In the genomic region with DNA sequence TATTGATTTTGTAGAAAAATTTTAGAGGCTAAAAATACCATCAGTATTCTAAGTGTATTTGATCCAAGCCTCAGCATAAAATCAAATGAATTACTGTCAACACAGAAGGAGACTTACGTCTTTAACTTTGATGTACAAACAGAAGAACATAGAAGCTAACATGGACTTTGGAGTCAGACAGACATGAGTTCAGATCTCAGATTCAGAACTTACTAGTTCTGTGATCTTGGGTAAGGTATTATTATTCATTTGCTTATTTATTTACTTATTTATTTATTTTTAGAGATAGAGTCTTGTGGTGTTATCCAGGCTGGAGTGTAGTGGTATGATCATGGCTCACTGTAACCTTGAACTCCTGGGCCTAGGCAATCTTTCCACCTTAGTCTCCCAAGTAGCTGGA, we compare ENCODE assay signal across 10 cellular contexts. TPM values are rescaled to one million over a fixed set of nuclear protein-coding genes. Genes with fewer than 3 reads are reported as not detected.
A peak's percentile ranks its signal among the peaks of the same experiment; 100 is the strongest.
DNase-seq lines count a peak whose midpoint lies in the region; ATAC-seq and TF ChIP-seq lines count a peak whose summit lies in the region.
"Had no signal": no experiment of that assay in that cellular context is flagged by ENCODE, and none has a peak within 500 bp of the region (broad histone marks: within the 10 kb centered on the region; RNA-seq: fewer than 3 reads in every experiment).

No MANE protein-coding gene starts in this region.

- no peaks in the 10 kb centered on the region for H3K27me3 Mint-ChIP-seq in activated CD4-positive, alpha-beta T cell treated with anti-CD3 and anti-CD28 coated beads for 36 hours
- no peaks in the 10 kb centered on the region for H3K27me3 Mint-ChIP-seq in effector memory CD8-positive, alpha-beta T cell

- H3K4me2 ChIP-seq in PC-3 (ENCODE audit: low read length): peak overlapping the region; percentile 77

- 60 to 70% methylated on average over 1 of the region's 1 CpG for WGBS in aorta, 2 donors

- H3K27ac ChIP-seq in PC-3 (ENCODE audit: low read length) (no peak overlapping the region), aorta (ENCODE audit: low read depth in 1 of 2, low read length in 2 of 2) (no peak overlapping the region)

- DNase-seq in activated CD4-positive, alpha-beta T cell treated with anti-CD3 and anti-CD28 coated beads for 36 hours: no peak
- DNase-seq in activated CD4-positive, alpha-beta T cell treated with anti-CD3 and anti-CD28 coated beads, Interleukin-2, amount 50 U/mL, for 1 hour: no peak
- no peak for DNase-seq in PC-3
- no peak for DNase-seq in effector memory CD8-positive, alpha-beta T cell
- DNase-seq in stimulated activated effector memory CD8-positive, alpha-beta T cell treated with anti-CD3 and anti-CD28 coated beads, Interleukin-12 subunit alpha, Interleukin-12 subunit beta, amount 100 ng/mL, for 72 hours (ENCODE audit: low spot score in 2 of 2): no peak
- no peak for DNase-seq in aorta
- DNase-seq in stimulated activated CD8-positive, alpha-beta memory T cell treated with anti-CD3 and anti-CD28 coated beads, Interleukin-4, amount 100 ng/mL, for 48 hours: no peak
- DNase-seq in left lobe of liver (ENCODE audit: low spot score): no peak
- DNase-seq: NCI-H2081 treated with DMSO at 0.1 percent for 48 hours had no signal

- CTCF ChIA-PET in activated CD4-positive, alpha-beta T cell treated with anti-CD3 and anti-CD28 coated beads for 36 hours (lab: Charles Lee): interaction anchor here (0.6 to 2.4 kb wide), 4 partner anchors 45 to 373 kb away, joined by 3 to 15 read pairs (median 3); a partner anchor contains a TSS
- CTCF ChIA-PET in PC-3 (lab: Charles Lee): no interaction called here

- no TSS peak for BruUV-seq in PC-3 (replicated peaks; lab: Mats Ljungman, UMichigan)

- no peaks in the 10 kb centered on the region for H3K9me3 ChIP-seq in PC-3 (ENCODE audit: low read length)
- H3K9me3 ChIP-seq in aorta (ENCODE audit: control insufficient read depth, low read length): no peaks in the 10 kb centered on the region

- peaks cover 6% of the 10 kb centered on the region; the same call in 1 of the 2 replicates for H3K4me1 ChIP-seq in PC-3 (ENCODE audit: insufficient read depth, low read length)
- H3K4me1 ChIP-seq in aorta (ENCODE audit: control insufficient read depth in 1 of 2, insufficient read depth in 2 of 2, low read length in 2 of 2): peaks cover 0 to 3% of the 10 kb centered on the region in 2 donors

- peak overlapping the region; percentile 44; the same call in 1 of the 2 replicates for H3K4me3 ChIP-seq in PC-3 (ENCODE audit: low read length)
- no peak overlapping the region for H3K4me3 ChIP-seq in aorta (ENCODE audit: low read length in 2 of 2)

- H3K9ac ChIP-seq in PC-3 (ENCODE audit: low read length): no peak overlapping the region

- no peaks in the 10 kb centered on the region for H3F3A ChIP-seq in PC-3 (ENCODE audit: low read length, unreplicated experiment)

- POLR2A ChIA-PET in activated CD4-positive, alpha-beta T cell treated with anti-CD3 and anti-CD28 coated beads for 36 hours (lab: Charles Lee): interaction anchor here (0.6 kb wide), 1 partner anchor 374 kb away, joined by 4 read pairs; no protein-coding TSS in a partner anchor
- POLR2A ChIA-PET in PC-3 (lab: Charles Lee; ENCODE audit: unreplicated experiment): no interaction called here

- H3K36me3 ChIP-seq in PC-3 (ENCODE audit: low read depth, low read length) (no peaks in the 10 kb centered on the region), aorta (ENCODE audit: control insufficient read depth in 1 of 2, insufficient read depth in 2 of 2, low read length in 1 of 2) (no peaks in the 10 kb centered on the region)

- peak overlapping the region; percentile 78 for H3K4me3 Mint-ChIP-seq in activated CD4-positive, alpha-beta T cell treated with anti-CD3 and anti-CD28 coated beads for 36 hours
- peak overlapping the region; percentile 67 to 84 for H3K4me3 Mint-ChIP-seq in effector memory CD8-positive, alpha-beta T cell
- H3K4me3 Mint-ChIP-seq in stimulated activated effector memory CD8-positive, alpha-beta T cell treated with anti-CD3 and anti-CD28 coated beads, Interleukin-12 subunit alpha, Interleukin-12 subunit beta, amount 100 ng/mL, for 72 hours: peak overlapping the region; percentile 70

- ATAC-seq in activated CD4-positive, alpha-beta T cell treated with anti-CD3 and anti-CD28 coated beads for 36 hours: no peak
- ATAC-seq in PC-3: no peak
- ATAC-seq in effector memory CD8-positive, alpha-beta T cell (replicated peaks): no peak
- ATAC-seq in stimulated activated effector memory CD8-positive, alpha-beta T cell treated with anti-CD3 and anti-CD28 coated beads, Interleukin-12 subunit alpha, Interleukin-12 subunit beta, amount 100 ng/mL, for 72 hours: no peak
- no peak for ATAC-seq in aorta (ENCODE audit: low FRiP score)
- ATAC-seq in left lobe of liver: no peak

- peaks cover 48% of the 10 kb centered on the region for H3K4me1 Mint-ChIP-seq in activated CD4-positive, alpha-beta T cell treated with anti-CD3 and anti-CD28 coated beads for 36 hours
- H3K4me1 Mint-ChIP-seq in effector memory CD8-positive, alpha-beta T cell (ENCODE audit: low read depth in 2 of 2): peaks cover 27 to 45% of the 10 kb centered on the region in 2 donors
- peaks cover 44% of the 10 kb centered on the region for H3K4me1 Mint-ChIP-seq in stimulated activated effector memory CD8-positive, alpha-beta T cell treated with anti-CD3 and anti-CD28 coated beads, Interleukin-12 subunit alpha, Interleukin-12 subunit beta, amount 100 ng/mL, for 72 hours

- no peaks in the 10 kb centered on the region for H3K9me2 ChIP-seq in PC-3 (replicated peaks; ENCODE audit: low read length)

- peak overlapping the region; percentile 84; the same call in 1 of the 2 replicates for H2AFZ ChIP-seq in PC-3 (ENCODE audit: low read length)

- intact Hi-C loops in activated CD4-positive, alpha-beta T cell treated with anti-CD3 and anti-CD28 coated beads for 36 hours (cut with DNase I, micrococcal nuclease): loop anchor here in 1 of 2 experiments (2.0 kb wide), 1 partner anchor 37 kb away; a partner anchor contains a TSS
- intact Hi-C loops in PC-3 (cut with micrococcal nuclease) (no loop called here), aorta (cut with DNase I) (loop anchor here (5.0 kb wide), 2 partner anchors 369 to 1124 kb away; no protein-coding TSS in a partner anchor)

- TF ChIP-seq CTCF in PC-3 (conservative IDR thresholded peaks at IDR 0.05; ENCODE audit: low read depth, low read length): no peak

- H3K36me3 Mint-ChIP-seq in activated CD4-positive, alpha-beta T cell treated with anti-CD3 and anti-CD28 coated beads for 36 hours (ENCODE audit: low read depth): peaks cover 2% of the 10 kb centered on the region
- H3K36me3 Mint-ChIP-seq in effector memory CD8-positive, alpha-beta T cell (ENCODE audit: insufficient read depth): peaks cover 14% of the 10 kb centered on the region
- peaks cover 22% of the 10 kb centered on the region for H3K36me3 Mint-ChIP-seq in stimulated activated effector memory CD8-positive, alpha-beta T cell treated with anti-CD3 and anti-CD28 coated beads, Interleukin-12 subunit alpha, Interleukin-12 subunit beta, amount 100 ng/mL, for 72 hours

- H4K20me1 ChIP-seq in PC-3 (ENCODE audit: low read length): no peaks in the 10 kb centered on the region

- H3K27me3 ChIP-seq in PC-3 (ENCODE audit: low read length): no peaks in the 10 kb centered on the region
- H3K27me3 ChIP-seq in aorta (ENCODE audit: control insufficient read depth in 1 of 2, insufficient read depth in 2 of 2, low read length in 1 of 2): no peaks in the 10 kb centered on the region

- H3K27ac Mint-ChIP-seq in activated CD4-positive, alpha-beta T cell treated with anti-CD3 and anti-CD28 coated beads for 36 hours: peak overlapping the region; percentile 100
- H3K27ac Mint-ChIP-seq in effector memory CD8-positive, alpha-beta T cell: peak overlapping the region; percentile 36 to 80
- H3K27ac Mint-ChIP-seq in stimulated activated effector memory CD8-positive, alpha-beta T cell treated with anti-CD3 and anti-CD28 coated beads, Interleukin-12 subunit alpha, Interleukin-12 subunit beta, amount 100 ng/mL, for 72 hours: peak overlapping the region; percentile 97

- no peaks in the 10 kb centered on the region for H3K9me3 Mint-ChIP-seq in activated CD4-positive, alpha-beta T cell treated with anti-CD3 and anti-CD28 coated beads for 36 hours (ENCODE audit: low read depth)
- no peaks in the 10 kb centered on the region for H3K9me3 Mint-ChIP-seq in effector memory CD8-positive, alpha-beta T cell
- no peaks in the 10 kb centered on the region for H3K9me3 Mint-ChIP-seq in stimulated activated effector memory CD8-positive, alpha-beta T cell treated with anti-CD3 and anti-CD28 coated beads, Interleukin-12 subunit alpha, Interleukin-12 subunit beta, amount 100 ng/mL, for 72 hours

- H3K79me2 ChIP-seq in PC-3 (ENCODE audit: low read length): no peaks in the 10 kb centered on the region

RNA-seq across cellular contexts. Expression of a gene that starts 4.0 kb away (rescaled TPM):
- total RNA-seq in activated CD4-positive, alpha-beta T cell treated with anti-CD3 and anti-CD28 coated beads for 36 hours: 10 to 100 TPM; 23.3 to 23.7 TPM
- total RNA-seq in PC-3 (2014; rRNA removed): not detected in 2 replicates
- 1 to 10 TPM; 3.1 to 6.3 TPM for total RNA-seq in aorta
- polyA plus RNA-seq in aorta: under 1 TPM in 1 of 2 donors, not detected in 1; 0.75 TPM
- total RNA-seq in left lobe of liver: 0.30 TPM
- polyA plus RNA-seq: neural cell had no signal

RNA-seq across cellular contexts. Expression of a gene that starts 19.2 kb away (rescaled TPM):
- total RNA-seq in activated CD4-positive, alpha-beta T cell treated with anti-CD3 and anti-CD28 coated beads for 36 hours: not detected
- not detected in 2 replicates for total RNA-seq in PC-3 (2014; rRNA removed)
- under 1 TPM in 1 of 2 donors, not detected in 1; 0.30 TPM for total RNA-seq in aorta
- polyA plus RNA-seq in aorta: not detected
- 0.05 TPM for total RNA-seq in left lobe of liver
- polyA plus RNA-seq: neural cell had no signal

RNA-seq across cellular contexts. Expression of a gene that starts 36.9 kb away (rescaled TPM):
- total RNA-seq in activated CD4-positive, alpha-beta T cell treated with anti-CD3 and anti-CD28 coated beads for 36 hours: 1 to 10 TPM; 5.7 to 6.1 TPM
- total RNA-seq in PC-3 (2014; rRNA removed) (2.4 and 3.9 TPM in 2 replicates), aorta (1 to 10 TPM; 3.5 to 5.6 TPM), left lobe of liver (5.3 TPM)
- polyA plus RNA-seq in aorta: 1 to 10 TPM; 1.6 to 2.5 TPM

RNA-seq across cellular contexts. Expression of a gene that starts 45.7 kb away (rescaled TPM):
- 100 to 1,000 TPM; 166 to 184 TPM for total RNA-seq in activated CD4-positive, alpha-beta T cell treated with anti-CD3 and anti-CD28 coated beads for 36 hours
- total RNA-seq in PC-3 (2014; rRNA removed) (70.2 and 84.9 TPM in 2 replicates), aorta (100 to 1,000 TPM; 107 to 120 TPM), left lobe of liver (39.6 TPM)
- 10 to 100 TPM; 17.9 to 26.5 TPM for polyA plus RNA-seq in aorta
